In genomic region chr20:58361549-58361948, GRCh38 we compare ENCODE assay signal across 2 cellular contexts.
TF ChIP-seq lines count a peak whose summit lies in the region.

No MANE protein-coding gene starts in this region.

TF ChIP-seq in SK-N-SH treated with all-trans-retinoic acid at 6 μM for 48 hours, 23 proteins besides CTCF, POLR2A, EP300 and RAD21 (continued from another document):
- TF ChIP-seq POU6F1 (CRISPR knock-in tag; IDR thresholded peaks at IDR 0.05; ENCODE audit: borderline replicate concordance, low read depth), result no peak
- TF ChIP-seq GLIS3 (CRISPR knock-in tag; IDR thresholded peaks at IDR 0.05), result no peak
- TF ChIP-seq PATZ1 (CRISPR knock-in tag; IDR thresholded peaks at IDR 0.05; ENCODE audit: borderline replicate concordance), result no peak

TF ChIP-seq in SK-N-SH, 30 proteins besides CTCF, POLR2A, EP300 and RAD21 (continued from another document):
- TF ChIP-seq RFX5 (IDR thresholded peaks at IDR 0.05; ENCODE audit: low read length) (no peak), ZBTB33 (IDR thresholded peaks at IDR 0.05; ENCODE audit: borderline replicate concordance, low read depth) (no peak), MEF2A (IDR thresholded peaks at IDR 0.05; ENCODE audit: borderline replicate concordance, low read depth) (no peak), RXRA (IDR thresholded peaks at IDR 0.05; ENCODE audit: borderline replicate concordance, low read depth) (no peak), GATA2 (CRISPR knock-in tag; IDR thresholded peaks at IDR 0.05) (no peak), CHD2 (IDR thresholded peaks at IDR 0.05; ENCODE audit: low read length, partially characterized antibody) (no peak), REST (IDR thresholded peaks at IDR 0.05; ENCODE audit: low read depth, low read length) (no peak)
